Comparison of ENCODE assay signal across 10 cellular contexts in genomic region chr6:1335367-1336037, GRCh38. TPM values are rescaled to one million over a fixed set of nuclear protein-coding genes. Genes with fewer than 3 reads are reported as not detected.
DNase-seq lines count a peak whose midpoint lies in the region; ATAC-seq and TF ChIP-seq lines count a peak whose summit lies in the region.
"Had no signal": no experiment of that assay in that cellular context is flagged by ENCODE, and none has a peak within 500 bp of the region (broad histone marks: within the 10 kb centered on the region; RNA-seq: fewer than 3 reads in every experiment).

No MANE protein-coding gene starts in this region.

- peak overlapping the region; percentile 37 for H3K9ac ChIP-seq in mammary epithelial cell (ENCODE audit: insufficient read depth, low read length)

- H3K4me1 ChIP-seq in mammary epithelial cell (ENCODE audit: insufficient read depth, low read length) (peaks cover 18% of the 10 kb centered on the region), lower lobe of right lung (peaks cover 24% of the 10 kb centered on the region), ovary (ENCODE audit: insufficient read depth) (no peaks in the 10 kb centered on the region)

- H3K79me2 ChIP-seq in mammary epithelial cell (ENCODE audit: insufficient read depth, low read length), result no peaks in the 10 kb centered on the region

- TF ChIP-seq POLR2A in ovary (IDR thresholded peaks at IDR 0.05), result no peak

- dilution Hi-C loops in mammary epithelial cell (cut with HindIII; ENCODE audit: low sequenced_read_pairs), result loop anchor here (10.0 kb wide), 1 partner anchor 131 kb away; no protein-coding TSS in a partner anchor

- in situ Hi-C loops in mammary epithelial cell (cut with MboI; ENCODE audit: low sequenced_read_pairs in 2 of 2), result loop anchor here (5.0 to 25.0 kb wide), 3 partner anchors 423 to 748 kb away; no protein-coding TSS in a partner anchor

- ATAC-seq in lower lobe of right lung, result peak; percentile 96
- no peak for ATAC-seq in HG02938 (IDR thresholded peaks at IDR 0.05; ENCODE audit: unreplicated experiment)
- ATAC-seq: activated T-helper 17 cell treated with anti-CD3 and anti-CD28 coated beads, Interleukin-2, amount 50 U/mL, for 72 hours had no signal

- H3K27me3 ChIP-seq in mammary epithelial cell (ENCODE audit: insufficient read depth, low read length) (no peaks in the 10 kb centered on the region), lower lobe of right lung (ENCODE audit: low read depth) (peaks cover 3% of the 10 kb centered on the region), ovary (no peaks in the 10 kb centered on the region)

- no peak for TF ChIP-seq EP300 in ovary (IDR thresholded peaks at IDR 0.05)

- peak overlapping the region; percentile 55 for H2AFZ ChIP-seq in mammary epithelial cell (ENCODE audit: low read depth, low read length)

- CTCF ChIA-PET in mammary epithelial cell (lab: Charles Lee; ENCODE audit: low non-redundant PET), result interaction anchor here (0.6 to 1.2 kb wide), 4 partner anchors 9 to 1151 kb away, joined by 3 to 5 read pairs (median 4); no protein-coding TSS in a partner anchor

- TF ChIP-seq CTCF in mammary epithelial cell (conservative IDR thresholded peaks at IDR 0.05 in 1 of 2, IDR thresholded peaks at IDR 0.05 in 1 of 2; ENCODE audit: extremely low read depth in 1 of 2, insufficient read depth in 1 of 2, low read depth in 1 of 2, low read length in 2 of 2) (peak in 1 of 2 donors; percentile 1), lower lobe of right lung (IDR thresholded peaks at IDR 0.05) (no peak), ovary (IDR thresholded peaks at IDR 0.05) (no peak)

- intact Hi-C loops in mammary epithelial cell (cut with micrococcal nuclease), result loop anchor here (1.0 to 5.0 kb wide), 11 partner anchors 24 to 1147 kb away; no protein-coding TSS in a partner anchor
- intact Hi-C loops in lower lobe of right lung (cut with DNase I), result no loop called here
- intact Hi-C loops in ovary (cut with DNase I), result no loop called here

- H3K4me2 ChIP-seq in mammary epithelial cell (ENCODE audit: insufficient read depth, low read depth, low read length), result peak overlapping the region; percentile 61

- BruUV-seq in mammary epithelial cell (replicated peaks; lab: Mats Ljungman, UMichigan), result no TSS peak

- H4K20me1 ChIP-seq in mammary epithelial cell (ENCODE audit: insufficient read depth, low read length), result no peaks in the 10 kb centered on the region

- H3K27ac ChIP-seq in mammary epithelial cell (ENCODE audit: insufficient read depth, low read depth, low read length) (peak overlapping the region; percentile 79), lower lobe of right lung (peak overlapping the region; percentile 61), ovary (no peak overlapping the region)

- peak; percentile 80 for DNase-seq in AG08395 (ENCODE audit: low spot score)
- DNase-seq in LoVo (ENCODE audit: low spot score), result peak; percentile 87
- DNase-seq in mammary epithelial cell, result peak; percentile 97
- DNase-seq in lower lobe of right lung, result peak; percentile 77
- DNase-seq in stimulated activated CD4-positive, alpha-beta T cell treated with anti-CD3 and anti-CD28 coated beads, Interleukin-4, amount 100 ng/mL, for 24 hours, result no peak
- DNase-seq in NAMALWA (ENCODE audit: low spot score), result no peak
- no peak for DNase-seq in ovary
- DNase-seq: GOT3 had no signal

- H3K4me3 ChIP-seq in mammary epithelial cell (replicated peaks in 1 of 3; ENCODE audit: insufficient read depth in 1 of 3, low read depth in 2 of 3, low read length in 3 of 3), result no peak overlapping the region
- no peak overlapping the region for H3K4me3 ChIP-seq in lower lobe of right lung
- H3K4me3 ChIP-seq in ovary, result no peak overlapping the region

- 0% methylated on average over 10 of the region's 14 CpGs for WGBS in mammary epithelial cell (ENCODE audit: low coverage, missing lambda C conversion rate)
- 58 to 66% (median 62%) methylated on average over 14 of the region's 14 CpGs for WGBS in ovary, 3 donors

- H3K9me3 ChIP-seq in mammary epithelial cell (replicated peaks; ENCODE audit: insufficient read depth, low read length) (no peaks in the 10 kb centered on the region), lower lobe of right lung (no peaks in the 10 kb centered on the region), ovary (no peaks in the 10 kb centered on the region)

- H3K36me3 ChIP-seq in mammary epithelial cell (ENCODE audit: insufficient read depth, low read length) (no peaks in the 10 kb centered on the region), lower lobe of right lung (no peaks in the 10 kb centered on the region), ovary (no peaks in the 10 kb centered on the region)

RNA-seq across cellular contexts. Expression of gene FOXQ1, which starts 23.6 kb away (rescaled TPM):
- under 1 TPM in 1 of 2 donors, not detected in 1; 0.92 TPM for total RNA-seq in mammary epithelial cell
- polyA plus RNA-seq in mammary epithelial cell, result 3.4 TPM
- 1.8 TPM for polyA minus RNA-seq in mammary epithelial cell
- 7.5 TPM for total RNA-seq in lower lobe of right lung
- 1 to 10 TPM in 3 of 7 donors, under 1 TPM in 3, not detected in 1; 0.18 to 4.3 (median 1.0) TPM for total RNA-seq in ovary
- polyA plus RNA-seq in ovary, result under 1 TPM; 0.07 TPM
- total RNA-seq: activated T-helper 17 cell treated with anti-CD3 and anti-CD28 coated beads, Interleukin-2, amount 50 U/mL, for 72 hours had no signal

RNA-seq across cellular contexts. Expression of gene FOXF2, which starts 53.9 kb away (rescaled TPM):
- total RNA-seq in mammary epithelial cell (not detected), lower lobe of right lung (13.2 TPM), ovary (under 1 TPM in 2 of 7 donors, not detected in 5; 0.10 to 0.12 TPM)
- polyA plus RNA-seq in mammary epithelial cell (0.15 TPM), ovary (under 1 TPM; 0.05 to 0.18 TPM)
- polyA minus RNA-seq in mammary epithelial cell, result not detected
- total RNA-seq: activated T-helper 17 cell treated with anti-CD3 and anti-CD28 coated beads, Interleukin-2, amount 50 U/mL, for 72 hours had no signal

Comparison
In these comparisons a context has a peak if more than half of its experiments do, and no peak if none do; other contexts are left out.
1. DNase-seq: peak in AG08395 (single experiment), LoVo (single experiment), mammary epithelial cell (single experiment) and lower lobe of right lung (single experiment); none in stimulated activated CD4-positive, alpha-beta T cell treated with anti-CD3 and anti-CD28 coated beads, Interleukin-4, amount 100 ng/mL, for 24 hours (single experiment), NAMALWA (single experiment) and ovary (0 of 5).
2. H3K27ac ChIP-seq: peak in mammary epithelial cell (single experiment) and lower lobe of right lung (single experiment); none in ovary (0 of 2).
3. RNA of gene FOXF2, which starts 53.9 kb away (total RNA-seq): 13.2 TPM in lower lobe of right lung (single experiment); not detected in mammary epithelial cell and 0.10 to 0.12 TPM in ovary; every median in the first group is over 10 times any median in the second.